ENCODE assay signal across 17 cellular contexts in genomic region chr3:133426721-133427120, GRCh38. TPM values are rescaled to one million over a fixed set of nuclear protein-coding genes. Genes with fewer than 3 reads are reported as not detected.
A peak's percentile ranks its signal among the peaks of the same experiment; 100 is the strongest.
DNase-seq lines count a peak whose midpoint lies in the region; ATAC-seq and FAIRE-seq lines count a peak whose summit lies in the region.
"Had no signal": no experiment of that assay in that cellular context is flagged by ENCODE, and none has a peak within 500 bp of the region (broad histone marks: within the 10 kb centered on the region; RNA-seq: fewer than 3 reads in every experiment).

No MANE protein-coding gene starts in this region.

- peaks cover 3% of the 10 kb centered on the region for H3K4me1 Mint-ChIP-seq in activated naive CD8-positive, alpha-beta T cell (ENCODE audit: low read depth)
- peaks cover 10% of the 10 kb centered on the region for H3K4me1 Mint-ChIP-seq in activated naive CD8-positive, alpha-beta T cell treated with anti-CD3 and anti-CD28 coated beads for 36 hours
- H3K4me1 Mint-ChIP-seq in stimulated activated memory B cell treated with anti-CD40 and anti-IgM and Interleukin-4, amounts not matched to agents 10 μg/mL and 1 μg/mL and 100 μg/mL, for 72 hours: peaks cover 26% of the 10 kb centered on the region

- FAIRE-seq in HTR-8/SVneo (lab: Jason Lieb, UNC): no peak
- FAIRE-seq: frontal cortex had no signal

- no peak overlapping the region for H3K27ac ChIP-seq in epithelial cell of prostate
- H3K27ac ChIP-seq: SK-N-MC, spleen, testis had no signal

- DNase-seq in activated naive CD8-positive, alpha-beta T cell treated with anti-CD3 and anti-CD28 coated beads for 36 hours: no peak
- DNase-seq in NCI-H226: peak; percentile 45
- peak; percentile 39 for DNase-seq in epithelial cell of prostate (ENCODE audit: low read depth, low spot score)
- DNase-seq in HTR-8/SVneo (ENCODE audit: insufficient read length, low spot score): no peak
- no peak for DNase-seq in NCI-H69 (lab: John Stamatoyannopoulos, UW)
- DNase-seq: AML-193, dorsolateral prefrontal cortex, spleen, testis had no signal

- H3K9me3 Mint-ChIP-seq in activated naive CD8-positive, alpha-beta T cell (ENCODE audit: low read depth): no peaks in the 10 kb centered on the region
- H3K9me3 Mint-ChIP-seq in activated naive CD8-positive, alpha-beta T cell treated with anti-CD3 and anti-CD28 coated beads for 36 hours: no peaks in the 10 kb centered on the region
- H3K9me3 Mint-ChIP-seq in stimulated activated memory B cell treated with anti-CD40 and anti-IgM and Interleukin-4, amounts not matched to agents 10 μg/mL and 1 μg/mL and 100 μg/mL, for 72 hours: no peaks in the 10 kb centered on the region
- H3K9me3 Mint-ChIP-seq: mesothelial cell of epicardium had no signal

- H3K36me3 Mint-ChIP-seq in activated naive CD8-positive, alpha-beta T cell: peaks cover 5% of the 10 kb centered on the region
- H3K36me3 Mint-ChIP-seq in activated naive CD8-positive, alpha-beta T cell treated with anti-CD3 and anti-CD28 coated beads for 36 hours: no peaks in the 10 kb centered on the region
- no peaks in the 10 kb centered on the region for H3K36me3 Mint-ChIP-seq in stimulated activated memory B cell treated with anti-CD40 and anti-IgM and Interleukin-4, amounts not matched to agents 10 μg/mL and 1 μg/mL and 100 μg/mL, for 72 hours
- H3K36me3 Mint-ChIP-seq: mesothelial cell of epicardium had no signal

- H3K4me3 Mint-ChIP-seq in activated naive CD8-positive, alpha-beta T cell: no peak overlapping the region
- no peak overlapping the region for H3K4me3 Mint-ChIP-seq in activated naive CD8-positive, alpha-beta T cell treated with anti-CD3 and anti-CD28 coated beads for 36 hours
- no peak overlapping the region for H3K4me3 Mint-ChIP-seq in stimulated activated memory B cell treated with anti-CD40 and anti-IgM and Interleukin-4, amounts not matched to agents 10 μg/mL and 1 μg/mL and 100 μg/mL, for 72 hours
- H3K4me3 Mint-ChIP-seq: mesothelial cell of epicardium had no signal

- peak overlapping the region; percentile 30 for H3K27ac Mint-ChIP-seq in activated naive CD8-positive, alpha-beta T cell
- no peak overlapping the region for H3K27ac Mint-ChIP-seq in activated naive CD8-positive, alpha-beta T cell treated with anti-CD3 and anti-CD28 coated beads for 36 hours
- H3K27ac Mint-ChIP-seq in stimulated activated memory B cell treated with anti-CD40 and anti-IgM and Interleukin-4, amounts not matched to agents 10 μg/mL and 1 μg/mL and 100 μg/mL, for 72 hours: peak overlapping the region; percentile 86
- H3K27ac Mint-ChIP-seq: mesothelial cell of epicardium had no signal

- no peaks in the 10 kb centered on the region for H3K27me3 Mint-ChIP-seq in activated naive CD8-positive, alpha-beta T cell
- H3K27me3 Mint-ChIP-seq in activated naive CD8-positive, alpha-beta T cell treated with anti-CD3 and anti-CD28 coated beads for 36 hours: no peaks in the 10 kb centered on the region
- H3K27me3 Mint-ChIP-seq in stimulated activated memory B cell treated with anti-CD40 and anti-IgM and Interleukin-4, amounts not matched to agents 10 μg/mL and 1 μg/mL and 100 μg/mL, for 72 hours: no peaks in the 10 kb centered on the region

- ATAC-seq in stimulated activated memory B cell treated with anti-CD40 and anti-IgM and Interleukin-4, amounts not matched to agents 10 μg/mL and 1 μg/mL and 100 μg/mL, for 72 hours: no peak
- no peak for ATAC-seq in HG02981 (IDR thresholded peaks at IDR 0.05; ENCODE audit: unreplicated experiment)

RNA-seq across cellular contexts. Expression of gene BFSP2, which starts 26.9 kb away (rescaled TPM):
- not detected for total RNA-seq in activated naive CD8-positive, alpha-beta T cell treated with anti-CD3 and anti-CD28 coated beads for 36 hours
- total RNA-seq: frontal cortex, H7, mesothelial cell of epicardium, osteocyte, testis had no signal

Comparison
In these comparisons a context has a peak if more than half of its experiments do, and no peak if none do; other contexts are left out.
1. DNase-seq: peak in NCI-H226 (single experiment) and epithelial cell of prostate (single experiment); none in activated naive CD8-positive, alpha-beta T cell treated with anti-CD3 and anti-CD28 coated beads for 36 hours (single experiment), HTR-8/SVneo (single experiment) and NCI-H69 (single experiment).